In the genomic region with DNA sequence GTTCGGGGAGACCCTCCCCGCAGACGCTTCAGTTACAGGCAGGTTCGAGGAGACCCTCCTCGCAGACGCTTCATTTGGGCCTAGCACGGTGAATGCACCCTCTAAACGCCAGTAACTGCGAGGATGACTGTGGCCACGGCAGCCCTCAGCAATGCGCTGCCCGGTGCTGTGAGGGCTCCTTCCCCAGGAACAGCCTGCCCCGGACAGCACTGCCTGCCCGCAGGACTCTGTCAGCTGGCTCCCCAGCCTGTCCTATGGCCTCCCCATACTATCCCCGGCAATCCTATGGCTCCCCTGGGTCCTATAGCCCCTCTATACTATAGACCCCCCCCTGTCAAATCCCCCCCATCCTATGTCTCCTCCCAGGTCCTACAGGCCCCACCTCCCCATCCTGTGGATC, we compare ENCODE assay signal across 24 cellular contexts.
DNase-seq lines count a peak whose midpoint lies in the region; ATAC-seq and TF ChIP-seq lines count a peak whose summit lies in the region.
"Had no signal": no experiment of that assay in that cellular context is flagged by ENCODE, and none has a peak within 500 bp of the region (broad histone marks: within the 10 kb centered on the region; RNA-seq: fewer than 3 reads in every experiment).

No MANE protein-coding gene starts in this region.

- no peak overlapping the region for H4K91ac ChIP-seq in neuronal stem cell (ENCODE audit: low read depth, low read length, poor library complexity)

- H3K27me3 ChIP-seq in BLaER1 (no peaks in the 10 kb centered on the region), GM23338 (ENCODE audit: insufficient read depth) (no peaks in the 10 kb centered on the region), Panc1 (ENCODE audit: control insufficient read depth, insufficient read depth, low read length) (peaks cover 16% of the 10 kb centered on the region), neuronal stem cell (ENCODE audit: control insufficient read depth in 3 of 3, insufficient read depth in 3 of 3, low read depth in 1 of 3, low read length in 3 of 3) (peaks cover 0 to 53% (median 0%) of the 10 kb centered on the region in 3 experiments), MG63 (peaks cover 72% of the 10 kb centered on the region)

- no peak overlapping the region for H3K4me3 ChIP-seq in BLaER1
- H3K4me3 ChIP-seq in GM23338: no peak overlapping the region
- H3K4me3 ChIP-seq in Panc1 (ENCODE audit: low read depth in 2 of 2, low read length in 2 of 2): no peak overlapping the region
- H3K4me3 ChIP-seq in neuronal stem cell (ENCODE audit: low read length in 2 of 2): no peak overlapping the region
- H3K4me3 ChIP-seq in MG63: no peak overlapping the region
- H3K4me3 ChIP-seq: A549, GM12878 had no signal

- peak overlapping the region; percentile 74 for H3K23ac ChIP-seq in neuronal stem cell (ENCODE audit: low read depth, low read length, poor library complexity)

- peaks cover 16% of the 10 kb centered on the region for H3K27me3 Mint-ChIP-seq in GM23338 (ENCODE audit: insufficient read depth, low read depth, poor library complexity)

- H3K4me2 ChIP-seq in BLaER1: peak overlapping the region; percentile 78; the same call in 1 of the 2 replicates
- no peak overlapping the region for H3K4me2 ChIP-seq in GM23338
- H3K4me2 ChIP-seq in neuronal stem cell (ENCODE audit: insufficient read depth, low read length, poor library complexity, severe bottlenecking): no peak overlapping the region
- H3K4me2 ChIP-seq: A549 had no signal

- H2BK120ac ChIP-seq in neuronal stem cell (ENCODE audit: low read depth, low read length): peak overlapping the region; percentile 27

- no CpG with 5 or more reads among the region's 15 CpGs for WGBS in neuronal stem cell (ENCODE audit: extremely low coverage in 2 of 2, insufficient read length in 2 of 2, insufficient replicate concordance in 1 of 2), 2 donors

- peaks cover 54% of the 10 kb centered on the region for H3K4me1 ChIP-seq in BLaER1
- no peaks in the 10 kb centered on the region for H3K4me1 ChIP-seq in GM23338 (ENCODE audit: insufficient read depth)
- H3K4me1 ChIP-seq in Panc1 (ENCODE audit: control insufficient read depth, insufficient read depth, low read length): no peaks in the 10 kb centered on the region
- H3K4me1 ChIP-seq in neuronal stem cell (ENCODE audit: control insufficient read depth in 2 of 2, insufficient read depth in 1 of 2, low read depth in 1 of 2, low read length in 2 of 2): peaks cover 0 to 19% of the 10 kb centered on the region in 2 donors
- H3K4me1 ChIP-seq: A549, BE2C had no signal

- H3K9me2 ChIP-seq in GM23338 (ENCODE audit: insufficient read depth): no peaks in the 10 kb centered on the region

- peaks cover 34% of the 10 kb centered on the region for H3K4me1 Mint-ChIP-seq in GM23338
- H3K4me1 Mint-ChIP-seq: CD14-positive monocyte; CD4-positive, CD25-positive, alpha-beta regulatory T cell; CD8-positive, alpha-beta memory T cell had no signal

- H3K14ac ChIP-seq in neuronal stem cell (ENCODE audit: low read length): no peak overlapping the region

- CTCF ChIA-PET in Panc1 (lab: Charles Lee): no interaction called here

- no peak overlapping the region for H3K4me3 Mint-ChIP-seq in GM23338
- H3K4me3 Mint-ChIP-seq: CD14-positive monocyte; CD4-positive, alpha-beta memory T cell; CD8-positive, alpha-beta memory T cell had no signal

- H2BK15ac ChIP-seq in neuronal stem cell (ENCODE audit: low read length): no peak overlapping the region

- intact Hi-C loops in Panc1 (cut with micrococcal nuclease; ENCODE audit: unreplicated experiment): no loop called here

- POLR2A ChIA-PET in Panc1 (lab: Charles Lee): no interaction called here

- no peaks in the 10 kb centered on the region for H3F3A ChIP-seq in GM23338 (replicated peaks; ENCODE audit: low read depth)

- H4K8ac ChIP-seq in neuronal stem cell (ENCODE audit: low read depth, low read length): no peak overlapping the region

- no peaks in the 10 kb centered on the region for H3K9me3 ChIP-seq in BLaER1
- no peaks in the 10 kb centered on the region for H3K9me3 ChIP-seq in Panc1 (ENCODE audit: control insufficient read depth, insufficient read depth, low read depth, low read length)
- peaks cover 0 to 2% of the 10 kb centered on the region in 2 donors for H3K9me3 ChIP-seq in neuronal stem cell (replicated peaks in 1 of 2; ENCODE audit: control insufficient read depth in 2 of 2, insufficient read depth in 1 of 2, low read depth in 1 of 2, low read length in 2 of 2)
- H3K9me3 ChIP-seq in MG63: no peaks in the 10 kb centered on the region
- H3K9me3 ChIP-seq: A549, BE2C had no signal

- H3K36me3 Mint-ChIP-seq in GM23338 (ENCODE audit: low read depth): no peaks in the 10 kb centered on the region
- H3K36me3 Mint-ChIP-seq: CD14-positive monocyte; CD4-positive, alpha-beta memory T cell; CD4-positive, CD25-positive, alpha-beta regulatory T cell; CD8-positive, alpha-beta memory T cell had no signal

- peak overlapping the region; percentile 26 for H3K4ac ChIP-seq in neuronal stem cell (ENCODE audit: low read length)

- no peaks in the 10 kb centered on the region for H3K79me1 ChIP-seq in neuronal stem cell (ENCODE audit: low read depth, low read length)

- H3K27ac Mint-ChIP-seq in GM23338: no peak overlapping the region
- H3K27ac Mint-ChIP-seq: CD14-positive monocyte; CD4-positive, alpha-beta memory T cell; CD4-positive, CD25-positive, alpha-beta regulatory T cell had no signal

- DNase-seq in GM23338 (ENCODE audit: low spot score) (no peak), Panc1 (ENCODE audit: low read depth, low spot score) (no peak), neuronal stem cell (ENCODE audit: low spot score) (no peak), MG63 (no peak), AML-193 (lab: John Stamatoyannopoulos, UW) (no peak), germinal center (ENCODE audit: low spot score) (no peak)
- DNase-seq: BE2C; C1 segment of cervical spinal cord; CD4-positive, alpha-beta memory T cell; CD4-positive, CD25-positive, alpha-beta regulatory T cell; CD8-positive, alpha-beta memory T cell; COR-L47; DMS 273 treated with DMSO at 0.1 percent for 48 hours; DMS153; DMS53; DMS79; DND-41; EL; GDM1 had no signal

- H3K9ac ChIP-seq in BLaER1 (no peak overlapping the region), neuronal stem cell (ENCODE audit: low read depth, low read length, poor library complexity) (no peak overlapping the region)

- ATAC-seq in GM23338 (peak; percentile 26; the same call in 2 of the 3 replicates), Panc1 (0 out of 2 replicates have a peak, but pooled peaks have one; percentile 49)
- ATAC-seq: A549, GM12878 had no signal

- no peak overlapping the region for H2AFZ ChIP-seq in GM23338
- H2AFZ ChIP-seq in neuronal stem cell (ENCODE audit: low read length): no peak overlapping the region

- no peaks in the 10 kb centered on the region for H4K20me1 ChIP-seq in BLaER1
- H4K20me1 ChIP-seq in GM23338 (replicated peaks; ENCODE audit: insufficient read depth): no peaks in the 10 kb centered on the region

- H3K36me3 ChIP-seq in BLaER1 (no peaks in the 10 kb centered on the region), GM23338 (ENCODE audit: insufficient read depth) (no peaks in the 10 kb centered on the region), Panc1 (ENCODE audit: control insufficient read depth, insufficient read depth, low read length) (no peaks in the 10 kb centered on the region), neuronal stem cell (replicated peaks in 1 of 2; ENCODE audit: control insufficient read depth in 2 of 2, insufficient read depth in 2 of 2, low read length in 2 of 2) (no peaks in the 10 kb centered on the region), MG63 (no peaks in the 10 kb centered on the region)
- H3K36me3 ChIP-seq: BE2C had no signal

- TF ChIP-seq CTCF in GM23338 (conservative IDR thresholded peaks at IDR 0.05; ENCODE audit: low read depth in 2 of 2) (no peak), Panc1 (IDR thresholded peaks at IDR 0.05) (no peak)

- H3K9me3 Mint-ChIP-seq in GM23338: no peaks in the 10 kb centered on the region
- H3K9me3 Mint-ChIP-seq: CD4-positive, alpha-beta memory T cell; CD4-positive, CD25-positive, alpha-beta regulatory T cell; CD8-positive, alpha-beta memory T cell had no signal

- BruUV-seq in Panc1 (replicated peaks; lab: Mats Ljungman, UMichigan): no TSS peak

- H2AK5ac ChIP-seq in neuronal stem cell (ENCODE audit: low read depth, low read length): peak overlapping the region; percentile 31

- peak overlapping the region; percentile 40 for H2BK5ac ChIP-seq in neuronal stem cell (ENCODE audit: low read length)

- H2BK12ac ChIP-seq in neuronal stem cell (ENCODE audit: low read length): no peak overlapping the region

- peak overlapping the region; percentile 54 for H3K18ac ChIP-seq in neuronal stem cell (ENCODE audit: low read length)

- in situ Hi-C loops in Panc1 (cut with HindIII; ENCODE audit: low pct_unique_long_range_greater_than_20kb, low sequenced_read_pairs): no loop called here

- H3K79me2 ChIP-seq in GM23338 (replicated peaks; ENCODE audit: insufficient read depth): no peaks in the 10 kb centered on the region

- no peak overlapping the region for H3K27ac ChIP-seq in BLaER1
- no peak overlapping the region for H3K27ac ChIP-seq in GM23338 (ENCODE audit: low read depth)
- no peak overlapping the region for H3K27ac ChIP-seq in Panc1 (ENCODE audit: low read length)
- H3K27ac ChIP-seq in neuronal stem cell (replicated peaks; ENCODE audit: low read length): no peak overlapping the region
- H3K27ac ChIP-seq: 22Rv1, A549 had no signal

TF ChIP-seq in GM23338, 12 proteins besides CTCF, POLR2A, EP300 and RAD21 (continues in another document):
- TF ChIP-seq EZH2phosphoT487 (IDR thresholded peaks at IDR 0.05; ENCODE audit: unreplicated experiment): no peak
- TF ChIP-seq EZH2 (IDR thresholded peaks at IDR 0.05; ENCODE audit: low read depth, unreplicated experiment): no peak
- TF ChIP-seq NANOG (IDR thresholded peaks at IDR 0.05; ENCODE audit: borderline replicate concordance): no peak
- TF ChIP-seq ZNF331 (CRISPR knock-in tag; IDR thresholded peaks at IDR 0.05; ENCODE audit: low read depth): no peak
- no peak for TF ChIP-seq ZNF114 (CRISPR knock-in tag; IDR thresholded peaks at IDR 0.05)
- no peak for TF ChIP-seq CREB1 (CRISPR knock-in tag; IDR thresholded peaks at IDR 0.05; ENCODE audit: low read depth)
- no peak for TF ChIP-seq STAT1 (IDR thresholded peaks at IDR 0.05; ENCODE audit: unreplicated experiment)
